8 cellular contexts compared by ENCODE assay signal in the genomic region with DNA sequence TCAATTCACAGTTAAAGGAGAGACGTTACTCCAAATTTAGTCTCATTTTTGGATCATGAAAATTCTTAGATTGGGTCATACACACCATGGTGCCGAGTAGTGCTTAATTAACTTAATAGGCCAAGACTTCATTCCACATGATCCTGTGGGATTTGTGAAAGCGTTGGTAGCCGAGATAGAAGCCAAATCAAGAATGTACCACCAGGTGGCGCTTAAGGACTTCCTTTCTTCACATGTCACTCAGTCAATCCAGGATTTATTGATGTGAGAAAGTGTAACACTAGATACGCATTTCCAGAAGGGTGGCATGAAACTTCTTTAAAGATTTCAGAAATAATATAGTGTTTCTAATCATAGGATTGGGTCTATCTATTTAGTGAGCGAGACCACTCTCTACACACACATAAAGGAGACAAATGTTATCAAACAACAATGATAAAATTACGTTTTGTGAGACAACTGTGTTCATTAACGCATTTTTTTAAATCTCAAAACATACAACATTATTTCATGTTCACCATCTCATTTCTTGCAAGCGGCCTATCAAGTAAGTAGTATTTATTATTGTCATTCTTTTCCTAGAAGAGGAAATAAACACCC.
DNase-seq lines count a peak whose midpoint lies in the region; ATAC-seq and TF ChIP-seq lines count a peak whose summit lies in the region.

No MANE protein-coding gene starts in this region.

- no peak overlapping the region for H3K4me2 ChIP-seq in OCI-LY1 (ENCODE audit: low read length)

- no peak overlapping the region for H3K9ac ChIP-seq in OCI-LY1 (ENCODE audit: low read length)

- peaks cover 8% of the 10 kb centered on the region for H3K4me1 ChIP-seq in OCI-LY1 (ENCODE audit: insufficient read depth, low read length, severe bottlenecking)

- H3K4me3 ChIP-seq in OCI-LY1 (ENCODE audit: low read depth, low read length, poor library complexity, severe bottlenecking), result no peak overlapping the region

- DNase-seq in DMS79 treated with DMSO at 0.1 percent for 48 hours (lab: John Stamatoyannopoulos, UW) (peak; percentile 7), DMS79 (lab: John Stamatoyannopoulos, UW) (no peak), HT1080 (ENCODE audit: low read depth) (peak; percentile 74), cerebellar cortex (ENCODE audit: low spot score) (peak; percentile 91), lung microvascular endothelial cell (ENCODE audit: low read depth in 2 of 2) (peak; percentile 61 to 63), activated gamma-delta T cell (lab: John Stamatoyannopoulos, UW) (no peak)

- no peak overlapping the region for H2AFZ ChIP-seq in OCI-LY1 (ENCODE audit: low read length)

- H3F3A ChIP-seq in OCI-LY1 (ENCODE audit: insufficient read depth, low read length), result no peaks in the 10 kb centered on the region

- no peaks in the 10 kb centered on the region for H3K9me2 ChIP-seq in OCI-LY1 (ENCODE audit: low read depth, low read length)

- no peak overlapping the region for H3K27ac ChIP-seq in OCI-LY1 (ENCODE audit: low read depth, low read length, poor library complexity, severe bottlenecking)

- H3K27me3 ChIP-seq in OCI-LY1 (ENCODE audit: insufficient read depth, low read length), result no peaks in the 10 kb centered on the region

- no peaks in the 10 kb centered on the region for H3K36me3 ChIP-seq in OCI-LY1 (ENCODE audit: insufficient read depth, low read length)

- H3K79me2 ChIP-seq in OCI-LY1 (ENCODE audit: insufficient read depth, low read length), result no peaks in the 10 kb centered on the region

- ATAC-seq in GM19452 (IDR thresholded peaks at IDR 0.05; ENCODE audit: unreplicated experiment), result peak; percentile 61

- H4K20me1 ChIP-seq in OCI-LY1 (ENCODE audit: insufficient read depth, low read length), result no peaks in the 10 kb centered on the region

- no peaks in the 10 kb centered on the region for H3K9me3 ChIP-seq in OCI-LY1 (ENCODE audit: low read length)

- peak; percentile 88 for TF ChIP-seq CTCF in OCI-LY1 (IDR thresholded peaks at IDR 0.05; ENCODE audit: low read length)

Comparison
In these comparisons a context has a peak if more than half of its experiments do, and no peak if none do; other contexts are left out.
1. DNase-seq: peak in DMS79 treated with DMSO at 0.1 percent for 48 hours (single experiment), HT1080 (single experiment), cerebellar cortex (single experiment) and lung microvascular endothelial cell (2 of 2); none in DMS79 (single experiment) and activated gamma-delta T cell (single experiment).